12 cellular contexts compared by ENCODE assay signal in genomic region chr18:48563027-48563426, GRCh38. TPM values are rescaled to one million over a fixed set of nuclear protein-coding genes. Genes with fewer than 3 reads are reported as not detected.
A peak's percentile ranks its signal among the peaks of the same experiment; 100 is the strongest.
DNase-seq lines count a peak whose midpoint lies in the region; FAIRE-seq and TF ChIP-seq lines count a peak whose summit lies in the region.
"Had no signal": no experiment of that assay in that cellular context is flagged by ENCODE, and none has a peak within 500 bp of the region (broad histone marks: within the 10 kb centered on the region; RNA-seq: fewer than 3 reads in every experiment).

No MANE protein-coding gene starts in this region.

- DNase-seq in GM04503 (ENCODE audit: low read depth) = peak; percentile 50
- peak; percentile 70 for DNase-seq in RCC 7860 (ENCODE audit: low spot score)
- DNase-seq in esophagus squamous epithelium (lab: John Stamatoyannopoulos, UW) = no peak
- peak; percentile 51 for DNase-seq in pulmonary artery endothelial cell (ENCODE audit: low read depth, low spot score)
- no peak for DNase-seq in activated T-helper 2 cell treated with anti-CD3 and anti-CD28 coated beads, Interferon-gamma antibody, Interleukin-2, Interleukin-4, amounts not matched to agents 10 μg/mL and 5 μg/mL and 100 μg/mL, durations not matched to agents 14 hours and 24 hours and 36 hours (ENCODE audit: low spot score)
- no peak for DNase-seq in NCI-H524 treated with DMSO at 0.1 percent for 48 hours (lab: John Stamatoyannopoulos, UW)
- no peak for DNase-seq in activated CD4-positive, alpha-beta T cell treated with anti-CD3 and anti-CD28 coated beads, Interleukin-2, amount 10 ng/mL, durations not matched to agents 24 days and 14 days
- DNase-seq in foreskin melanocyte = no peak
- DNase-seq: activated CD8-positive, alpha-beta memory T cell treated with anti-CD3 and anti-CD28 coated beads for 24 hours; NCI-H2029 treated with DMSO at 0.1 percent for 48 hours; stimulated activated naive CD8-positive, alpha-beta T cell treated with anti-CD3 and anti-CD28 coated beads, Interleukin-15, Interleukin-2, amounts not matched to agents 100 U/mL and 50 U/mL, for 24 hours had no signal

- no peak overlapping the region for H3K27ac Mint-ChIP-seq in activated T-helper 2 cell treated with anti-CD3 and anti-CD28 coated beads, Interferon-gamma antibody, Interleukin-2, Interleukin-4, amounts not matched to agents 10 μg/mL and 5 μg/mL and 100 μg/mL, durations not matched to agents 14 hours and 24 hours and 36 hours
- H3K27ac Mint-ChIP-seq in activated CD4-positive, alpha-beta T cell treated with anti-CD3 and anti-CD28 coated beads, Interleukin-2, amount 10 ng/mL, durations not matched to agents 24 days and 14 days = no peak overlapping the region

- peaks cover 11 to 55% (median 22%) of the 10 kb centered on the region in 3 donors for H3K4me1 ChIP-seq in esophagus squamous epithelium

- TF ChIP-seq POLR2A in esophagus squamous epithelium (IDR thresholded peaks at IDR 0.05) = no peak

- no peak overlapping the region for H3K4me3 Mint-ChIP-seq in activated T-helper 2 cell treated with anti-CD3 and anti-CD28 coated beads, Interferon-gamma antibody, Interleukin-2, Interleukin-4, amounts not matched to agents 10 μg/mL and 5 μg/mL and 100 μg/mL, durations not matched to agents 14 hours and 24 hours and 36 hours (ENCODE audit: low read depth)
- H3K4me3 Mint-ChIP-seq in activated CD4-positive, alpha-beta T cell treated with anti-CD3 and anti-CD28 coated beads, Interleukin-2, amount 10 ng/mL, durations not matched to agents 24 days and 14 days = no peak overlapping the region

- 80 to 100% methylated on average over 1 to 2 of the region's 2 CpGs for WGBS in esophagus squamous epithelium, 2 donors

- peaks cover 8% of the 10 kb centered on the region for H3K4me1 Mint-ChIP-seq in activated T-helper 2 cell treated with anti-CD3 and anti-CD28 coated beads, Interferon-gamma antibody, Interleukin-2, Interleukin-4, amounts not matched to agents 10 μg/mL and 5 μg/mL and 100 μg/mL, durations not matched to agents 14 hours and 24 hours and 36 hours (ENCODE audit: low read depth)
- H3K4me1 Mint-ChIP-seq in activated CD4-positive, alpha-beta T cell treated with anti-CD3 and anti-CD28 coated beads, Interleukin-2, amount 10 ng/mL, durations not matched to agents 24 days and 14 days = peaks cover 10% of the 10 kb centered on the region

- no peaks in the 10 kb centered on the region for H3K27me3 ChIP-seq in esophagus squamous epithelium

- H3K27ac ChIP-seq in esophagus squamous epithelium = peak overlapping the region in 3 of 4 donors; percentile 39 to 45 (median 40)
- H3K27ac ChIP-seq: HL-60 had no signal

- FAIRE-seq in RCC 7860 (lab: Jason Lieb, UNC) = peak; percentile 72

- no peaks in the 10 kb centered on the region for H3K9me3 Mint-ChIP-seq in activated T-helper 2 cell treated with anti-CD3 and anti-CD28 coated beads, Interferon-gamma antibody, Interleukin-2, Interleukin-4, amounts not matched to agents 10 μg/mL and 5 μg/mL and 100 μg/mL, durations not matched to agents 14 hours and 24 hours and 36 hours
- H3K9me3 Mint-ChIP-seq in activated CD4-positive, alpha-beta T cell treated with anti-CD3 and anti-CD28 coated beads, Interleukin-2, amount 10 ng/mL, durations not matched to agents 24 days and 14 days = no peaks in the 10 kb centered on the region

- intact Hi-C loops in esophagus squamous epithelium (cut with DNase I) = no loop called here
- intact Hi-C loops in activated T-helper 2 cell treated with anti-CD3 and anti-CD28 coated beads, Interferon-gamma antibody, Interleukin-2, Interleukin-4, amounts not matched to agents 10 μg/mL and 5 μg/mL and 100 μg/mL, durations not matched to agents 14 hours and 24 hours and 36 hours (cut with micrococcal nuclease) = no loop called here
- intact Hi-C loops in activated CD4-positive, alpha-beta T cell treated with anti-CD3 and anti-CD28 coated beads, Interleukin-2, amount 10 ng/mL, durations not matched to agents 24 days and 14 days (cut with micrococcal nuclease) = no loop called here

- no peak overlapping the region for H3K4me3 ChIP-seq in esophagus squamous epithelium

- H3K36me3 ChIP-seq in esophagus squamous epithelium = no peaks in the 10 kb centered on the region

- H3K27me3 Mint-ChIP-seq in activated T-helper 2 cell treated with anti-CD3 and anti-CD28 coated beads, Interferon-gamma antibody, Interleukin-2, Interleukin-4, amounts not matched to agents 10 μg/mL and 5 μg/mL and 100 μg/mL, durations not matched to agents 14 hours and 24 hours and 36 hours (ENCODE audit: low read depth) = no peaks in the 10 kb centered on the region
- H3K27me3 Mint-ChIP-seq in activated CD4-positive, alpha-beta T cell treated with anti-CD3 and anti-CD28 coated beads, Interleukin-2, amount 10 ng/mL, durations not matched to agents 24 days and 14 days = peaks cover under 1% of the 10 kb centered on the region

- TF ChIP-seq CTCF in esophagus squamous epithelium (IDR thresholded peaks at IDR 0.05) = no peak

- H3K9me3 ChIP-seq in esophagus squamous epithelium = peaks cover 0 to 8% (median 0%) of the 10 kb centered on the region in 3 donors

- no peaks in the 10 kb centered on the region for H3K36me3 Mint-ChIP-seq in activated T-helper 2 cell treated with anti-CD3 and anti-CD28 coated beads, Interferon-gamma antibody, Interleukin-2, Interleukin-4, amounts not matched to agents 10 μg/mL and 5 μg/mL and 100 μg/mL, durations not matched to agents 14 hours and 24 hours and 36 hours (ENCODE audit: low read depth)
- H3K36me3 Mint-ChIP-seq in activated CD4-positive, alpha-beta T cell treated with anti-CD3 and anti-CD28 coated beads, Interleukin-2, amount 10 ng/mL, durations not matched to agents 24 days and 14 days (ENCODE audit: low read depth) = no peaks in the 10 kb centered on the region

RNA-seq across cellular contexts. Expression of gene CTIF, which starts 24.2 kb away (rescaled TPM):
- total RNA-seq in esophagus squamous epithelium = 10 to 100 TPM in 2 of 4 donors, 1 to 10 TPM in 2; 4.7 to 24.2 (median 10.2) TPM
- total RNA-seq in pulmonary artery endothelial cell = 15.2 and 17.7 TPM in 2 replicates
- total RNA-seq in activated T-helper 2 cell treated with anti-CD3 and anti-CD28 coated beads, Interferon-gamma antibody, Interleukin-2, Interleukin-4, amounts not matched to agents 10 μg/mL and 5 μg/mL and 100 μg/mL, durations not matched to agents 14 hours and 24 hours and 36 hours = 7.0 and 7.5 TPM in 2 replicates
- 6.5 and 9.5 TPM in 2 replicates for total RNA-seq in activated CD4-positive, alpha-beta T cell treated with anti-CD3 and anti-CD28 coated beads, Interleukin-2, amount 10 ng/mL, durations not matched to agents 24 days and 14 days

Comparison
In these comparisons a context has a peak if more than half of its experiments do, and no peak if none do; other contexts are left out.
1. DNase-seq: peak in GM04503 (single experiment), RCC 7860 (single experiment) and pulmonary artery endothelial cell (single experiment); none in esophagus squamous epithelium (single experiment), activated T-helper 2 cell treated with anti-CD3 and anti-CD28 coated beads, Interferon-gamma antibody, Interleukin-2, Interleukin-4, amounts not matched to agents 10 μg/mL and 5 μg/mL and 100 μg/mL, durations not matched to agents 14 hours and 24 hours and 36 hours (single experiment), NCI-H524 treated with DMSO at 0.1 percent for 48 hours (single experiment), activated CD4-positive, alpha-beta T cell treated with anti-CD3 and anti-CD28 coated beads, Interleukin-2, amount 10 ng/mL, durations not matched to agents 24 days and 14 days (single experiment) and foreskin melanocyte (single experiment).